ENCODE assay signal across 27 cellular contexts in the genomic region with DNA sequence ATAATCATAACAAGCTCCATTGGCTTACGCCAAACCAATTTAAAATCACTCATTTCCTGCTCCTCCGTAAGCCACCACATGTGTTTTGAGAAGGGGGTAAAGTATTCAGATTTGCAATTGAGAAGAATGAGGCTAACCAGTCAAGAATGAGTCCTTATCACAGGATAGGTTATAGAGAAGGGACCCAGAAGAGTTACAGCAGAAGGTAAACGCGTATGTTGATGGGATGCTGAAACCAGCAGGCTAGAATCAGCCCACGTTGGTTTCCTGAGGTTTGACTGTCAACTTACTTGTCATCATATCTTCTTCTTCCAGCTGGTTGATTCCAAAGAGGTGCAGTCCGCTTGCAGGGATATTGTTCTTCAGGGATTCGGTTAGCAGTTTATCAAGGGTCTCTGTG.
DNase-seq lines count a peak whose midpoint lies in the region; ATAC-seq and TF ChIP-seq lines count a peak whose summit lies in the region.
"Had no signal": no experiment of that assay in that cellular context is flagged by ENCODE, and none has a peak within 500 bp of the region (broad histone marks: within the 10 kb centered on the region; RNA-seq: fewer than 3 reads in every experiment).

No MANE protein-coding gene starts in this region.

- CTCF ChIA-PET in activated B cell treated with CpG ODN at 0.5 μM for 24 hours (lab: Charles Lee), result interaction anchor here (0.7 to 3.0 kb wide), 6 partner anchors 9 to 93 kb away, joined by 3 to 19 read pairs (median 6); no protein-coding TSS in a partner anchor

- POLR2A ChIA-PET in activated B cell treated with CpG ODN at 0.5 μM for 24 hours (lab: Charles Lee), result interaction anchor here (0.5 to 3.8 kb wide), 8 partner anchors 14 to 182 kb away, joined by 3 to 24 read pairs (median 8); a partner anchor contains a TSS

- peak overlapping the region in 1 of 2 donors; percentile 1 for H3K4me3 Mint-ChIP-seq in activated T-cell treated with anti-CD3 and anti-CD28 coated beads, Interleukin-2, amount 50 U/mL, for 72 hours
- H3K4me3 Mint-ChIP-seq in activated B cell treated with CpG ODN at 0.5 μM for 24 hours, result peak overlapping the region; percentile 19
- H3K4me3 Mint-ChIP-seq in effector memory CD8-positive, alpha-beta T cell, result peak overlapping the region; percentile 77 to 83
- H3K4me3 Mint-ChIP-seq in stimulated activated naive B cell treated with anti-CD40 and anti-IgM and Interleukin-4, amounts not matched to agents 10 μg/mL and 1 μg/mL and 100 μg/mL, for 72 hours, result no peak overlapping the region
- H3K4me3 Mint-ChIP-seq: neural crest cell had no signal

- no peak for TF ChIP-seq CTCF in activated B cell treated with CpG ODN at 0.5 μM for 24 hours (IDR thresholded peaks at IDR 0.05)

- H3K36me3 Mint-ChIP-seq in activated T-cell treated with anti-CD3 and anti-CD28 coated beads, Interleukin-2, amount 50 U/mL, for 72 hours (ENCODE audit: insufficient read depth in 2 of 2), result peaks cover 2 to 3% of the 10 kb centered on the region in 2 donors
- peaks cover 91% of the 10 kb centered on the region for H3K36me3 Mint-ChIP-seq in activated B cell treated with CpG ODN at 0.5 μM for 24 hours (ENCODE audit: low read depth)
- H3K36me3 Mint-ChIP-seq in effector memory CD8-positive, alpha-beta T cell (ENCODE audit: insufficient read depth), result peaks cover 39% of the 10 kb centered on the region
- peaks cover 67 to 88% of the 10 kb centered on the region in 2 donors for H3K36me3 Mint-ChIP-seq in stimulated activated naive B cell treated with anti-CD40 and anti-IgM and Interleukin-4, amounts not matched to agents 10 μg/mL and 1 μg/mL and 100 μg/mL, for 72 hours

- DNase-seq in activated T-cell treated with anti-CD3 and anti-CD28 coated beads, Interleukin-2, amount 50 U/mL, for 72 hours, result no peak
- DNase-seq in activated T-cell treated with anti-CD3 and anti-CD28 coated beads for 4 hours (no peak), activated B cell treated with CpG ODN at 0.5 μM for 24 hours (no peak), activated gamma-delta T cell (lab: John Stamatoyannopoulos, UW) (no peak)
- DNase-seq in effector memory CD8-positive, alpha-beta T cell, result no peak
- no peak for DNase-seq in stimulated activated naive B cell treated with anti-CD40 and anti-IgM and Interleukin-4, amounts not matched to agents 10 μg/mL and 1 μg/mL and 100 μg/mL, for 72 hours
- DNase-seq: activated CD4-positive, alpha-beta T cell treated with anti-CD3 and anti-CD28 coated beads for 48 hours; cortex of kidney; erythroblast; HCEC 1CT; hypothalamus; left colon; mammary epithelial cell; MV-4-11; NCI-H146; NCI-H446; NCI-H748 treated with DMSO at 0.1 percent for 48 hours; pancreas; retina; SHP77; small intestine; thyroid gland; uterus had no signal

- intact Hi-C loops in activated B cell treated with CpG ODN at 0.5 μM for 24 hours (cut with micrococcal nuclease), result no loop called here

- H3K9me3 Mint-ChIP-seq in activated T-cell treated with anti-CD3 and anti-CD28 coated beads, Interleukin-2, amount 50 U/mL, for 72 hours, result peaks cover 2 to 3% of the 10 kb centered on the region in 2 donors
- H3K9me3 Mint-ChIP-seq in activated B cell treated with CpG ODN at 0.5 μM for 24 hours, result peaks cover 4% of the 10 kb centered on the region
- H3K9me3 Mint-ChIP-seq in effector memory CD8-positive, alpha-beta T cell, result peaks cover 0 to 5% of the 10 kb centered on the region in 2 donors
- H3K9me3 Mint-ChIP-seq in stimulated activated naive B cell treated with anti-CD40 and anti-IgM and Interleukin-4, amounts not matched to agents 10 μg/mL and 1 μg/mL and 100 μg/mL, for 72 hours, result peaks cover 6 to 8% of the 10 kb centered on the region in 2 donors

- no peak overlapping the region for H3K27ac Mint-ChIP-seq in activated T-cell treated with anti-CD3 and anti-CD28 coated beads, Interleukin-2, amount 50 U/mL, for 72 hours
- peak overlapping the region; percentile 89 for H3K27ac Mint-ChIP-seq in activated B cell treated with CpG ODN at 0.5 μM for 24 hours
- peak overlapping the region; percentile 91 to 97 for H3K27ac Mint-ChIP-seq in effector memory CD8-positive, alpha-beta T cell
- peak overlapping the region; percentile 98 for H3K27ac Mint-ChIP-seq in stimulated activated naive B cell treated with anti-CD40 and anti-IgM and Interleukin-4, amounts not matched to agents 10 μg/mL and 1 μg/mL and 100 μg/mL, for 72 hours

- no peaks in the 10 kb centered on the region for H3K27me3 Mint-ChIP-seq in activated T-cell treated with anti-CD3 and anti-CD28 coated beads, Interleukin-2, amount 50 U/mL, for 72 hours (ENCODE audit: low read depth)
- H3K27me3 Mint-ChIP-seq in activated B cell treated with CpG ODN at 0.5 μM for 24 hours, result no peaks in the 10 kb centered on the region
- H3K27me3 Mint-ChIP-seq in effector memory CD8-positive, alpha-beta T cell, result no peaks in the 10 kb centered on the region
- no peaks in the 10 kb centered on the region for H3K27me3 Mint-ChIP-seq in stimulated activated naive B cell treated with anti-CD40 and anti-IgM and Interleukin-4, amounts not matched to agents 10 μg/mL and 1 μg/mL and 100 μg/mL, for 72 hours

- ATAC-seq in activated T-cell treated with anti-CD3 and anti-CD28 coated beads, Interleukin-2, amount 50 U/mL, for 72 hours (replicated peaks in 1 of 2), result peak; percentile 52 to 70
- ATAC-seq in activated B cell treated with CpG ODN at 0.5 μM for 24 hours (ENCODE audit: low read depth) (no peak), HG03342 (IDR thresholded peaks at IDR 0.05; ENCODE audit: unreplicated experiment) (no peak), GM21717 (IDR thresholded peaks at IDR 0.05; ENCODE audit: unreplicated experiment) (no peak)
- ATAC-seq in effector memory CD8-positive, alpha-beta T cell (replicated peaks), result no peak
- no peak for ATAC-seq in stimulated activated naive B cell treated with anti-CD40 and anti-IgM and Interleukin-4, amounts not matched to agents 10 μg/mL and 1 μg/mL and 100 μg/mL, for 72 hours (replicated peaks)
- ATAC-seq: left colon, Panc1, pancreas had no signal

- peaks cover 55% of the 10 kb centered on the region for H3K4me1 Mint-ChIP-seq in activated T-cell treated with anti-CD3 and anti-CD28 coated beads, Interleukin-2, amount 50 U/mL, for 72 hours (ENCODE audit: low read depth)
- H3K4me1 Mint-ChIP-seq in activated B cell treated with CpG ODN at 0.5 μM for 24 hours, result peaks cover 87% of the 10 kb centered on the region
- peaks cover 55 to 57% of the 10 kb centered on the region in 2 donors for H3K4me1 Mint-ChIP-seq in effector memory CD8-positive, alpha-beta T cell (ENCODE audit: low read depth in 2 of 2)
- peaks cover 64 to 94% of the 10 kb centered on the region in 2 donors for H3K4me1 Mint-ChIP-seq in stimulated activated naive B cell treated with anti-CD40 and anti-IgM and Interleukin-4, amounts not matched to agents 10 μg/mL and 1 μg/mL and 100 μg/mL, for 72 hours
- H3K4me1 Mint-ChIP-seq: neural crest cell had no signal

Comparison
In these comparisons a context has a peak if more than half of its experiments do, and no peak if none do; other contexts are left out.
1. ATAC-seq: peak in activated T-cell treated with anti-CD3 and anti-CD28 coated beads, Interleukin-2, amount 50 U/mL, for 72 hours (2 of 2); none in activated B cell treated with CpG ODN at 0.5 μM for 24 hours (single experiment), effector memory CD8-positive, alpha-beta T cell (single experiment), stimulated activated naive B cell treated with anti-CD40 and anti-IgM and Interleukin-4, amounts not matched to agents 10 μg/mL and 1 μg/mL and 100 μg/mL, for 72 hours (0 of 2), HG03342 (single experiment) and GM21717 (single experiment).
2. H3K4me3 Mint-ChIP-seq: peak in activated B cell treated with CpG ODN at 0.5 μM for 24 hours (single experiment) and effector memory CD8-positive, alpha-beta T cell (2 of 2); none in stimulated activated naive B cell treated with anti-CD40 and anti-IgM and Interleukin-4, amounts not matched to agents 10 μg/mL and 1 μg/mL and 100 μg/mL, for 72 hours (0 of 2).